Comparison of ENCODE assay signal across 1 cellular context in genomic region chr9:131475111-131475955, GRCh38.
TF ChIP-seq lines count a peak whose summit lies in the region.

No MANE protein-coding gene starts in this region.

TF ChIP-seq in HCT116, 20 proteins besides CTCF, POLR2A, EP300 and RAD21 (continued from another document):
- TF ChIP-seq ZBTB33 (IDR thresholded peaks at IDR 0.05; ENCODE audit: extremely low read depth, insufficient replicate concordance, low read length) (no peak), EZH2 (IDR thresholded peaks at IDR 0.05) (no peak), POLR2AphosphoS5 (IDR thresholded peaks at IDR 0.05; ENCODE audit: low read depth, low read length) (no peak), REST (IDR thresholded peaks at IDR 0.05; ENCODE audit: low read depth) (no peak), JUND (IDR thresholded peaks at IDR 0.05) (no peak), SP1 (IDR thresholded peaks at IDR 0.05; ENCODE audit: low read depth) (no peak), SIN3A (IDR thresholded peaks at IDR 0.05; ENCODE audit: low read depth) (no peak), ZFX (IDR thresholded peaks at IDR 0.05) (no peak), EZH2phosphoT487 (IDR thresholded peaks at IDR 0.05; ENCODE audit: borderline replicate concordance) (no peak), SRF (IDR thresholded peaks at IDR 0.05; ENCODE audit: low read depth) (no peak)
